Comparison of ENCODE assay signal across 37 cellular contexts in the genomic region with DNA sequence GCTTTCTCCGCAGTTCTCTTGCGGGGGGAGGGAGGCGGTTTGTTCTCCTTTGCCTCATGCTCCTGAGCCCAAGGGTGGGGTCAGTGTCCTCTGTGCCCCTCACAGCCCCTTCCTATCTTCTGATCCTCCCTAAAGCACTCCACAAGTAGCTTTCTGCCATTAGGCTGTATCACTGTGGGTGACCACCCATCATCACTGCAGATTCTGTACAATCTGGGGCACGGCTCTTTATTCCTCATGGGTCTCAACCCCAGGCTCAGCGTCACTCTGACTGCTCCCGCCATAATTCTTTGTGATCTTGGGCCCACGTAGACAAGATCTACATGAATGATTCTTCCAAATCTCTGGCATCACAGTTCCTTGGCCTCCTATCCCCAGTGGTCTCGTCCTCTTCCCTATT. TPM values are rescaled to one million over a fixed set of nuclear protein-coding genes. Genes with fewer than 3 reads are reported as not detected.
DNase-seq lines count a peak whose midpoint lies in the region; ATAC-seq and TF ChIP-seq lines count a peak whose summit lies in the region.
"Had no signal": no experiment of that assay in that cellular context is flagged by ENCODE, and none has a peak within 500 bp of the region (broad histone marks: within the 10 kb centered on the region; RNA-seq: fewer than 3 reads in every experiment).

No MANE protein-coding gene starts in this region.

- H3K9me3 Mint-ChIP-seq in activated CD8-positive, alpha-beta T cell treated with anti-CD3 and anti-CD28 coated beads for 36 hours: peaks cover 3% of the 10 kb centered on the region
- H3K9me3 Mint-ChIP-seq in naive thymus-derived CD4-positive, alpha-beta T cell: peaks cover 0 to 8% (median 2%) of the 10 kb centered on the region in 11 donors
- H3K9me3 Mint-ChIP-seq: activated T-helper 2 cell treated with anti-CD3 and anti-CD28 coated beads, Interferon-gamma antibody, Interleukin-2, Interleukin-4, amounts not matched to agents 10 μg/mL and 5 μg/mL and 100 μg/mL, durations not matched to agents 14 hours and 24 hours and 36 hours had no signal

- ATAC-seq in heart left ventricle: no peak
- ATAC-seq in activated CD8-positive, alpha-beta T cell treated with anti-CD3 and anti-CD28 coated beads for 36 hours: no peak
- ATAC-seq in naive thymus-derived CD4-positive, alpha-beta T cell: no peak
- ATAC-seq in GM18505 (IDR thresholded peaks at IDR 0.05; ENCODE audit: unreplicated experiment): no peak
- ATAC-seq: esophagus mucosa, HCT116, left lobe of liver had no signal

- H3K4me3 Mint-ChIP-seq in activated CD8-positive, alpha-beta T cell treated with anti-CD3 and anti-CD28 coated beads for 36 hours: no peak overlapping the region
- H3K4me3 Mint-ChIP-seq in naive thymus-derived CD4-positive, alpha-beta T cell: peak overlapping the region in 6 of 10 donors; percentile 26 to 73 (median 54)

- TF ChIP-seq POLR2A in heart left ventricle (IDR thresholded peaks at IDR 0.05): no peak
- TF ChIP-seq POLR2A in Peyer's patch (IDR thresholded peaks at IDR 0.05): no peak
- no peak for TF ChIP-seq POLR2A in GM18505 (IDR thresholded peaks at IDR 0.05; ENCODE audit: borderline replicate concordance, extremely low read depth, insufficient read depth, insufficient read length)

- H3K27me3 Mint-ChIP-seq in activated CD8-positive, alpha-beta T cell treated with anti-CD3 and anti-CD28 coated beads for 36 hours: no peaks in the 10 kb centered on the region
- peaks cover 0 to 30% (median 2%) of the 10 kb centered on the region in 5 donors for H3K27me3 Mint-ChIP-seq in naive thymus-derived CD4-positive, alpha-beta T cell

- H3K4me1 ChIP-seq in heart left ventricle: no peaks in the 10 kb centered on the region
- H3K4me1 ChIP-seq in naive thymus-derived CD4-positive, alpha-beta T cell (ENCODE audit: control insufficient read depth in 2 of 2, insufficient read depth in 2 of 2, low read length in 2 of 2): peaks cover 16 to 18% of the 10 kb centered on the region in 2 donors
- peaks cover 0 to 4% (median 0%) of the 10 kb centered on the region in 4 donors for H3K4me1 ChIP-seq in Peyer's patch
- H3K4me1 ChIP-seq: prostate gland, sigmoid colon, transverse colon had no signal

- H3K27ac ChIP-seq in heart left ventricle (no peak overlapping the region), Peyer's patch (no peak overlapping the region)
- no peak overlapping the region for H3K27ac ChIP-seq in naive thymus-derived CD4-positive, alpha-beta T cell (ENCODE audit: low read depth, low read length)
- H3K27ac ChIP-seq: KMS-11, neutrophil, PC-9, prostate gland, sigmoid colon, transverse colon, VCaP had no signal

- no peak for TF ChIP-seq CTCF in heart left ventricle (IDR thresholded peaks at IDR 0.05)
- no peak for TF ChIP-seq CTCF in activated CD8-positive, alpha-beta T cell treated with anti-CD3 and anti-CD28 coated beads for 36 hours (IDR thresholded peaks at IDR 0.05)
- TF ChIP-seq CTCF in Peyer's patch (IDR thresholded peaks at IDR 0.05): no peak

- H3K9me3 ChIP-seq in heart left ventricle: peaks cover 0 to 10% (median 2%) of the 10 kb centered on the region in 12 donors
- no peaks in the 10 kb centered on the region for H3K9me3 ChIP-seq in naive thymus-derived CD4-positive, alpha-beta T cell (ENCODE audit: control insufficient read depth in 2 of 3, low read length in 3 of 3)
- no peaks in the 10 kb centered on the region for H3K9me3 ChIP-seq in Peyer's patch
- H3K9me3 ChIP-seq: neutrophil, prostate gland, transverse colon had no signal

- CTCF ChIA-PET in activated CD8-positive, alpha-beta T cell treated with anti-CD3 and anti-CD28 coated beads for 36 hours (lab: Charles Lee): interaction anchor here (1.5 to 2.1 kb wide), 3 partner anchors 11 to 39 kb away, joined by 6 to 19 read pairs (median 19); no protein-coding TSS in a partner anchor
- CTCF ChIA-PET in naive thymus-derived CD4-positive, alpha-beta T cell (lab: Charles Lee): no interaction called here

- peak overlapping the region; percentile 90 for H3K27ac Mint-ChIP-seq in activated CD8-positive, alpha-beta T cell treated with anti-CD3 and anti-CD28 coated beads for 36 hours
- H3K27ac Mint-ChIP-seq in naive thymus-derived CD4-positive, alpha-beta T cell: peak overlapping the region in 7 of 9 donors; percentile 19 to 90 (median 80)

- no peaks in the 10 kb centered on the region for H3K36me3 Mint-ChIP-seq in activated CD8-positive, alpha-beta T cell treated with anti-CD3 and anti-CD28 coated beads for 36 hours (ENCODE audit: low read depth)
- H3K36me3 Mint-ChIP-seq in naive thymus-derived CD4-positive, alpha-beta T cell: peaks cover 0 to 8% (median 4%) of the 10 kb centered on the region in 5 donors

- POLR2A ChIA-PET in activated CD8-positive, alpha-beta T cell treated with anti-CD3 and anti-CD28 coated beads for 36 hours (lab: Charles Lee): interaction anchor here (1.3 kb wide), 1 partner anchor 12 kb away, joined by 9 read pairs; no protein-coding TSS in a partner anchor
- POLR2A ChIA-PET in naive thymus-derived CD4-positive, alpha-beta T cell (lab: Charles Lee): no interaction called here

- 87 to 92% (median 88%) methylated on average over 8 of the region's 8 CpGs for WGBS in heart left ventricle, 4 donors

- H3K4me3 ChIP-seq in heart left ventricle (no peak overlapping the region), Peyer's patch (no peak overlapping the region)
- no peak overlapping the region for H3K4me3 ChIP-seq in naive thymus-derived CD4-positive, alpha-beta T cell (ENCODE audit: low read length)
- H3K4me3 ChIP-seq: PC-9, prostate gland, sigmoid colon, transverse colon had no signal

- peaks cover 0 to 57% (median 5%) of the 10 kb centered on the region in 9 donors for H3K27me3 ChIP-seq in heart left ventricle
- H3K27me3 ChIP-seq in naive thymus-derived CD4-positive, alpha-beta T cell (ENCODE audit: control insufficient read depth in 2 of 2, insufficient read depth in 2 of 2, low read length in 2 of 2): no peaks in the 10 kb centered on the region
- H3K27me3 ChIP-seq in Peyer's patch: no peaks in the 10 kb centered on the region

- H3K36me3 ChIP-seq in heart left ventricle (no peaks in the 10 kb centered on the region), Peyer's patch (no peaks in the 10 kb centered on the region)
- H3K36me3 ChIP-seq in naive thymus-derived CD4-positive, alpha-beta T cell (ENCODE audit: control insufficient read depth in 2 of 3, insufficient read depth in 3 of 3, low read length in 3 of 3): no peaks in the 10 kb centered on the region
- H3K36me3 ChIP-seq: neutrophil, prostate gland, sigmoid colon, transverse colon had no signal

- H3K4me1 Mint-ChIP-seq in activated CD8-positive, alpha-beta T cell treated with anti-CD3 and anti-CD28 coated beads for 36 hours (ENCODE audit: low read depth): peaks cover 32% of the 10 kb centered on the region
- H3K4me1 Mint-ChIP-seq in naive thymus-derived CD4-positive, alpha-beta T cell: peaks cover 19 to 42% (median 32%) of the 10 kb centered on the region in 7 donors

- DNase-seq in cardiac septum (ENCODE audit: low spot score) (peak; percentile 15), heart left ventricle (no peak), NCI-H1436 (lab: John Stamatoyannopoulos, UW) (no peak), Peyer's patch (no peak)
- no peak for DNase-seq in activated CD8-positive, alpha-beta T cell treated with anti-CD3 and anti-CD28 coated beads for 36 hours
- DNase-seq in naive thymus-derived CD4-positive, alpha-beta T cell: no peak
- DNase-seq: activated CD4-positive, alpha-beta T cell treated with anti-CD3 and anti-CD28 coated beads, Interleukin-2, amount 50 U/mL, for 1 hour; central memory CD4-positive, alpha-beta T cell; COR-L47; DMS53; glutamatergic neuron; mesenchymal stem cell; NCI-H1417; NCI-H2081; NCI-H2227 treated with DMSO at 0.1 percent for 48 hours; NCI-H69; PC-9; Right ventricle myocardium superior; sigmoid colon; stimulated activated CD4-positive, alpha-beta T cell treated with anti-CD3 and anti-CD28 coated beads, Interleukin-12 subunit alpha, Interleukin-12 subunit beta, amount 100 ng/mL, for 4 hours; stimulated activated CD4-positive, alpha-beta T cell treated with anti-CD3 and anti-CD28 coated beads, Interleukin-2, amount 100 ng/mL, for 48 hours; T1000; transverse colon had no signal

- intact Hi-C loops in cardiac septum (cut with DNase I): no loop called here
- intact Hi-C loops in heart left ventricle (cut with DNase I): no loop called here
- intact Hi-C loops in activated CD8-positive, alpha-beta T cell treated with anti-CD3 and anti-CD28 coated beads for 36 hours (cut with micrococcal nuclease): no loop called here
- intact Hi-C loops in naive thymus-derived CD4-positive, alpha-beta T cell (cut with micrococcal nuclease): loop anchor here in 1 of 2 donors (1.0 kb wide), 2 partner anchors 12 to 23 kb away; no protein-coding TSS in a partner anchor

RNA-seq across cellular contexts. Expression of gene NCR2, which starts 10.5 kb away (rescaled TPM):
- total RNA-seq in cardiac septum (not detected), heart left ventricle (not detected), Peyer's patch (not detected)
- polyA plus RNA-seq in heart left ventricle: not detected
- under 1 TPM; 0.56 to 0.68 TPM for total RNA-seq in activated CD8-positive, alpha-beta T cell treated with anti-CD3 and anti-CD28 coated beads for 36 hours
- not detected for total RNA-seq in naive thymus-derived CD4-positive, alpha-beta T cell
- not detected for polyA plus RNA-seq in naive thymus-derived CD4-positive, alpha-beta T cell
- total RNA-seq: activated T-helper 2 cell treated with anti-CD3 and anti-CD28 coated beads, Interferon-gamma antibody, Interleukin-2, Interleukin-4, amounts not matched to agents 10 μg/mL and 5 μg/mL and 100 μg/mL, durations not matched to agents 14 hours and 24 hours and 36 hours; esophagus mucosa; fibroblast of villous mesenchyme; G401; left lobe of liver; PC-9; prostate gland; Right ventricle myocardium superior; sigmoid colon; subcutaneous adipose tissue; transverse colon had no signal
- polyA plus RNA-seq: AG04450, BJ had no signal

RNA-seq across cellular contexts. Expression of gene TREM1, which starts 59.4 kb away (rescaled TPM):
- total RNA-seq in cardiac septum (2.6 TPM), heart left ventricle (10 to 100 TPM in 1 of 9 donors, 1 to 10 TPM in 3, under 1 TPM in 5; 0.19 to 11.8 (median 0.75) TPM), Peyer's patch (1 to 10 TPM in 1 of 4 donors, not detected in 3; 2.1 TPM)
- polyA plus RNA-seq in heart left ventricle: 10 to 100 TPM in 1 of 2 donors, under 1 TPM in 1; 0.38 to 18.4 TPM
- not detected for total RNA-seq in activated CD8-positive, alpha-beta T cell treated with anti-CD3 and anti-CD28 coated beads for 36 hours
- 100 to 1,000 TPM in 1 of 5 experiments, 10 to 100 TPM in 1, not detected in 3; 15.9 to 251 TPM for total RNA-seq in naive thymus-derived CD4-positive, alpha-beta T cell
- not detected for polyA plus RNA-seq in naive thymus-derived CD4-positive, alpha-beta T cell
- total RNA-seq: activated T-helper 2 cell treated with anti-CD3 and anti-CD28 coated beads, Interferon-gamma antibody, Interleukin-2, Interleukin-4, amounts not matched to agents 10 μg/mL and 5 μg/mL and 100 μg/mL, durations not matched to agents 14 hours and 24 hours and 36 hours; fibroblast of villous mesenchyme; G401; PC-9; prostate gland had no signal
- polyA plus RNA-seq: AG04450 had no signal
